ENCODE assay signal across 9 cellular contexts in the genomic region with DNA sequence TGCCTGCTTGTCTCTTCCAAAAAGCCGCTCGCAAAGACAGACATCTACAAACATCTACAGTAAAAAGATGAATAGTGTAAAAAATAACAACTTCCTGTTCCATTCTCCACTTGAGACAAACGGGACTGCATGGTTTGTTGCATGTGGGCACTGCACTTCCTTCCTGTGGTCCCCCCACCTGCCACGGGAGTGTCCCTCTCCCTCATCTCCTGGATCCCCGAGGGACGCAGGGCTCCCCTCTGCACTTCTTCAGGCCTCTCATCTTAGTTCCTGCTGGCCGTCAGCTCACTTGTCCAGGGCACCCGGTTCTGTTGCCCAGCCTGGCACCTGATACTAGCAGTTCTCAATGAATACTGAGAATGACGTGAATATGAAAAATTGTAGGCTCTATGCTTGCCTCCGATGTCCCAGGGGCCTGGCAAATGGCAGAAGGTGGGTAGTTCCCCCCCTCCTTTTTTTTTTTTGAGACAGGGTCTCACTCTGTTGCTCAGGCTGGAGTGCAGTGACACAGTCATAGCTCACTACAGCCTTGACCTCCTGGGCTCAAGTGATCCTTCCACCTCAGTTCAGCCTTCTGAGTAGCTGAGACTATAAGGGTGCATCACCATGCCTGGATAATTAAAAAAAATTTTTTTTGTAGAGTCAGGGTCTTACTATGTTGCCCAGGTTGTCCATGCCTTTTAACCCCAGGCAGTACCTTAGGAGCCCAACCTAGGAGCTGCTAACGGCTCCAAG. TPM values are rescaled to one million over a fixed set of nuclear protein-coding genes. Genes with fewer than 3 reads are reported as not detected.
A peak's percentile ranks its signal among the peaks of the same experiment; 100 is the strongest.
DNase-seq lines count a peak whose midpoint lies in the region; ATAC-seq and TF ChIP-seq lines count a peak whose summit lies in the region.
"Had no signal": no experiment of that assay in that cellular context is flagged by ENCODE, and none has a peak within 500 bp of the region (broad histone marks: within the 10 kb centered on the region; RNA-seq: fewer than 3 reads in every experiment).

No MANE protein-coding gene starts in this region.

- H3K9ac ChIP-seq in Karpas-422 (ENCODE audit: low read length) = peak overlapping the region; percentile 54

- peaks cover 16% of the 10 kb centered on the region for H3K79me2 ChIP-seq in Karpas-422 (ENCODE audit: low read length)

- H3K9me3 Mint-ChIP-seq in CD4-positive, CD25-positive, alpha-beta regulatory T cell = no peaks in the 10 kb centered on the region
- no peaks in the 10 kb centered on the region for H3K9me3 Mint-ChIP-seq in natural killer cell

- H3K4me1 ChIP-seq in CD4-positive, CD25-positive, alpha-beta regulatory T cell (ENCODE audit: control insufficient read depth, insufficient read depth, low read length, poor library complexity, severe bottlenecking) = peaks cover 43% of the 10 kb centered on the region
- H3K4me1 ChIP-seq in Karpas-422 (ENCODE audit: low read length) = peaks cover 54% of the 10 kb centered on the region

- H3K4me3 ChIP-seq in CD4-positive, CD25-positive, alpha-beta regulatory T cell (ENCODE audit: low read depth, low read length) = no peak overlapping the region
- peak overlapping the region; percentile 42 for H3K4me3 ChIP-seq in Karpas-422 (ENCODE audit: low read length)
- H3K4me3 ChIP-seq: ovary had no signal

- peaks cover 9% of the 10 kb centered on the region for H4K20me1 ChIP-seq in Karpas-422 (ENCODE audit: insufficient read depth, low read depth, low read length)

- H3K27me3 Mint-ChIP-seq in CD4-positive, CD25-positive, alpha-beta regulatory T cell = no peaks in the 10 kb centered on the region
- H3K27me3 Mint-ChIP-seq in natural killer cell (ENCODE audit: low read depth in 2 of 2) = peaks cover 0 to 3% of the 10 kb centered on the region in 2 donors

- peak overlapping the region; percentile 12 to 99 (median 90) for H3K27ac Mint-ChIP-seq in CD4-positive, CD25-positive, alpha-beta regulatory T cell
- peak overlapping the region; percentile 53 to 85 for H3K27ac Mint-ChIP-seq in natural killer cell

- no peaks in the 10 kb centered on the region for H3K27me3 ChIP-seq in CD4-positive, CD25-positive, alpha-beta regulatory T cell (ENCODE audit: control insufficient read depth, insufficient read depth, low read length)
- no peaks in the 10 kb centered on the region for H3K27me3 ChIP-seq in Karpas-422 (ENCODE audit: low read length)
- H3K27me3 ChIP-seq: ovary had no signal

- no peak for TF ChIP-seq CTCF in natural killer cell (IDR thresholded peaks at IDR 0.05)

- H3K9me2 ChIP-seq in Karpas-422 (replicated peaks; ENCODE audit: insufficient read depth, low read length) = no peaks in the 10 kb centered on the region

- H3K27ac ChIP-seq in CD4-positive, CD25-positive, alpha-beta regulatory T cell (ENCODE audit: insufficient read depth, low read length, poor library complexity, severe bottlenecking) = peak overlapping the region; percentile 65
- peak overlapping the region; percentile 13; the same call in 1 of the 2 replicates for H3K27ac ChIP-seq in Karpas-422 (ENCODE audit: low read length)
- H3K27ac ChIP-seq: ovary had no signal

- ATAC-seq in CD4-positive, CD25-positive, alpha-beta regulatory T cell (ENCODE audit: low read depth in 2 of 2) = peak in 1 of 2 donors; percentile 3
- ATAC-seq in natural killer cell (no peak), HG03039 (IDR thresholded peaks at IDR 0.05; ENCODE audit: unreplicated experiment) (no peak), GM21423 (IDR thresholded peaks at IDR 0.05; ENCODE audit: unreplicated experiment) (no peak)

- H3K4me2 ChIP-seq in Karpas-422 (ENCODE audit: low read depth, low read length, poor library complexity, severe bottlenecking) = peak overlapping the region; percentile 65

- no peaks in the 10 kb centered on the region for H3K36me3 Mint-ChIP-seq in CD4-positive, CD25-positive, alpha-beta regulatory T cell
- H3K36me3 Mint-ChIP-seq in natural killer cell = no peaks in the 10 kb centered on the region

- intact Hi-C loops in natural killer cell (cut with micrococcal nuclease) = no loop called here

- H3K9me3 ChIP-seq in CD4-positive, CD25-positive, alpha-beta regulatory T cell (ENCODE audit: control insufficient read depth in 2 of 2, low read length in 2 of 2) = no peaks in the 10 kb centered on the region
- H3K9me3 ChIP-seq in Karpas-422 (ENCODE audit: low read length) = no peaks in the 10 kb centered on the region
- H3K9me3 ChIP-seq: ovary had no signal

- peaks cover 5 to 38% (median 9%) of the 10 kb centered on the region in 4 donors for H3K4me1 Mint-ChIP-seq in CD4-positive, CD25-positive, alpha-beta regulatory T cell
- peaks cover 8 to 11% of the 10 kb centered on the region in 2 donors for H3K4me1 Mint-ChIP-seq in natural killer cell

- H3K4me3 Mint-ChIP-seq in CD4-positive, CD25-positive, alpha-beta regulatory T cell = peak overlapping the region; percentile 76 to 91 (median 84)
- H3K4me3 Mint-ChIP-seq in natural killer cell = peak overlapping the region; percentile 78

- in situ Hi-C loops in ACHN (cut with HindIII; ENCODE audit: low pct_ligation_motif_present, low pct_unique_long_range_greater_than_20kb, low sequenced_read_pairs) = no loop called here

- peak; percentile 24 to 51 (median 35) for DNase-seq in CD4-positive, CD25-positive, alpha-beta regulatory T cell
- DNase-seq in Karpas-422 = peak; percentile 69
- DNase-seq in activated naive CD4-positive, alpha-beta T cell treated with anti-CD3 and anti-CD28 coated beads, Interleukin-2, amount 50 U/mL, for 16 hours = peak; percentile 16
- no peak for DNase-seq in natural killer cell
- no peak for DNase-seq in NCI-H446 treated with DMSO at 0.1 percent for 48 hours (lab: John Stamatoyannopoulos, UW)
- DNase-seq in ACHN = no peak

- peak overlapping the region; percentile 97 for H2AFZ ChIP-seq in Karpas-422 (ENCODE audit: low read length)

- H3K36me3 ChIP-seq in CD4-positive, CD25-positive, alpha-beta regulatory T cell (ENCODE audit: control insufficient read depth, insufficient read depth, low read length) = no peaks in the 10 kb centered on the region
- peaks cover 1% of the 10 kb centered on the region; the same call in 1 of the 2 replicates for H3K36me3 ChIP-seq in Karpas-422 (ENCODE audit: insufficient read depth, low read length)
- H3K36me3 ChIP-seq: ovary had no signal

RNA-seq across cellular contexts. Expression of a gene that starts 3.5 kb away (rescaled TPM):
- 217 TPM for total RNA-seq in CD4-positive, CD25-positive, alpha-beta regulatory T cell
- polyA plus RNA-seq in CD4-positive, CD25-positive, alpha-beta regulatory T cell = 10 to 100 TPM; 51.9 to 67.0 (median 64.7) TPM
- total RNA-seq in Karpas-422 (2014; rRNA removed; shearing (Covaris generic); ENCODE audit: low replicate concordance) = 144 and 266 TPM in 2 replicates
- 100 to 1,000 TPM; 144 to 200 (median 178) TPM for total RNA-seq in natural killer cell

Comparison
In these comparisons a context has a peak if more than half of its experiments do, and no peak if none do; other contexts are left out.
1. DNase-seq: peak in CD4-positive, CD25-positive, alpha-beta regulatory T cell (3 of 3), Karpas-422 (single experiment) and activated naive CD4-positive, alpha-beta T cell treated with anti-CD3 and anti-CD28 coated beads, Interleukin-2, amount 50 U/mL, for 16 hours (single experiment); none in natural killer cell (single experiment), NCI-H446 treated with DMSO at 0.1 percent for 48 hours (single experiment) and ACHN (single experiment).